ENCODE assay signal across 1 cellular context in the genomic region with DNA sequence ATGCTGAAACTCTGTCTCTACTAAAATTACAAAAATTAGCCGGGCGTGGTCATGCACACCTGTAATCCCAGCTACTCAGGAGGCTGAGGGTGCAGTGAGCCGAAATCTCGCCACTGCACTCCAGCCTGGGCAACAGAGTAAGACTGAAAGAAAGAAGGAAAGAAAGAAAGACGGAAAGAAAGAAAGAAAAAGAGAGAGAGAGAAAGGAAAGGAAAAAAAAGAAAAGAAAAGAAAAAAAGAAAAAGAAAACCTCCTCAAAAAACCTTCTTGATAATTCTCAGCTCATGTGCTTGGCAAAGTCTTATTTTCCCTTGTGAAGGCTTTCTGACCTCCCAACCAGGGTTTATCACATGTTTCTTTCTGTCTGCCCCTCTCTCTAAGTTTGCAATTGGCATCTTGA.
TF ChIP-seq lines count a peak whose summit lies in the region.

No MANE protein-coding gene starts in this region.

TF ChIP-seq in K562, 482 proteins besides CTCF, POLR2A, EP300 and RAD21:
- TF ChIP-seq, protein P1, sequence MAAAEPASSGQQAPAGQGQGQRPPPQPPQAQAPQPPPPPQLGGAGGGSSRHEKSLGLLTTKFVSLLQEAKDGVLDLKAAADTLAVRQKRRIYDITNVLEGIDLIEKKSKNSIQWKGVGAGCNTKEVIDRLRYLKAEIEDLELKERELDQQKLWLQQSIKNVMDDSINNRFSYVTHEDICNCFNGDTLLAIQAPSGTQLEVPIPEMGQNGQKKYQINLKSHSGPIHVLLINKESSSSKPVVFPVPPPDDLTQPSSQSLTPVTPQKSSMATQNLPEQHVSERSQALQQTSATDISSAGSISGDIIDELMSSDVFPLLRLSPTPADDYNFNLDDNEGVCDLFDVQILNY (CRISPR knock-in tag; IDR thresholded peaks at IDR 0.05) = no peak
- TF ChIP-seq, protein P2, sequence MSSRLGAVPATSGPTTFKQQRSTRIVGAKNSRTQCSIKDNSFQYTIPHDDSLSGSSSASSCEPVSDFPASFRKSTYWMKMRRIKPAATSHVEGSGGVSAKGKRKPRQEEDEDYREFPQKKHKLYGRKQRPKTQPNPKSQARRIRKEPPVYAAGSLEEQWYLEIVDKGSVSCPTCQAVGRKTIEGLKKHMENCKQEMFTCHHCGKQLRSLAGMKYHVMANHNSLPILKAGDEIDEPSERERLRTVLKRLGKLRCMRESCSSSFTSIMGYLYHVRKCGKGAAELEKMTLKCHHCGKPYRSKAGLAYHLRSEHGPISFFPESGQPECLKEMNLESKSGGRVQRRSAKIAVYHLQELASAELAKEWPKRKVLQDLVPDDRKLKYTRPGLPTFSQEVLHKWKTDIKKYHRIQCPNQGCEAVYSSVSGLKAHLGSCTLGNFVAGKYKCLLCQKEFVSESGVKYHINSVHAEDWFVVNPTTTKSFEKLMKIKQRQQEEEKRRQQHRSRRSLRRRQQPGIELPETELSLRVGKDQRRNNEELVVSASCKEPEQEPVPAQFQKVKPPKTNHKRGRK (tag; IDR thresholded peaks at IDR 0.05) = peak; percentile 74
